ENCODE assay signal across 1 cellular context in the genomic region with DNA sequence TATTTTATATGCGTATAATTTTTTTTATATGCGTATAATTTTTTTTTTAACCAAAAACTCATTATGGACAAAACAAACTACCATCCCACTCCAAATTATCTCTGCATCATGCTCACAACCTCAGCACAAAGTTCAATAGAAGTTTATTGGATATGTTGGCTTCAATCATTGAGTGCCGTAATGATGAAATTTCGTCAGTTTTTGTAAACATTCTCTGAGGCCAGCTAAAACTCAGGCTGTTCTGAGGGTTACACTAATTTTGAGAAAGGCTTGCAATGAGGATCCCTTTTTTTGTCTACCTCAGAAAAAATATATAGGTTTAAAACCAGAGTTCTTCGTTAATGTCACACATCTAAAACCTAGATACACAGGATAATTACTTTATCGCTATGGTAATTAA.
TF ChIP-seq lines count a peak whose summit lies in the region.

No MANE protein-coding gene starts in this region.

TF ChIP-seq in GM23338, 12 proteins besides CTCF, POLR2A, EP300 and RAD21 (continued from another document):
- TF ChIP-seq ZNF462 (CRISPR knock-in tag; IDR thresholded peaks at IDR 0.05) (no peak), JUNB (IDR thresholded peaks at IDR 0.05; ENCODE audit: unreplicated experiment) (no peak), NANOG (IDR thresholded peaks at IDR 0.05; ENCODE audit: borderline replicate concordance) (no peak), ZNF331 (CRISPR knock-in tag; IDR thresholded peaks at IDR 0.05; ENCODE audit: low read depth) (no peak), STAT1 (IDR thresholded peaks at IDR 0.05; ENCODE audit: unreplicated experiment) (no peak), CREB1 (CRISPR knock-in tag; IDR thresholded peaks at IDR 0.05; ENCODE audit: low read depth) (no peak), EZH2 (IDR thresholded peaks at IDR 0.05; ENCODE audit: low read depth, unreplicated experiment) (no peak), POLR2AphosphoS5 (IDR thresholded peaks at IDR 0.05; ENCODE audit: low read depth) (no peak), ZNF114 (CRISPR knock-in tag; IDR thresholded peaks at IDR 0.05) (no peak)
